Comparison of ENCODE assay signal across 8 cellular contexts in genomic region chr6:146700078-146700686, GRCh38.
DNase-seq lines count a peak whose midpoint lies in the region; ATAC-seq and TF ChIP-seq lines count a peak whose summit lies in the region.

No MANE protein-coding gene starts in this region.

- no peaks in the 10 kb centered on the region for H3K36me3 Mint-ChIP-seq in chondrocyte (ENCODE audit: low read depth)

- H3K27ac Mint-ChIP-seq in chondrocyte (ENCODE audit: unreplicated experiment) = no peak overlapping the region

- H3K79me2 ChIP-seq in SU-DHL-6 (ENCODE audit: insufficient read depth, low read length) = no peaks in the 10 kb centered on the region

- no peak overlapping the region for H3K4me3 ChIP-seq in AG10803 (ENCODE audit: low read length)
- H3K4me3 ChIP-seq in SU-DHL-6 (ENCODE audit: insufficient read depth, low read length, poor library complexity, severe bottlenecking) = no peak overlapping the region

- H3K27me3 ChIP-seq in SU-DHL-6 (ENCODE audit: low read length) = no peaks in the 10 kb centered on the region

- peaks cover 3% of the 10 kb centered on the region; the same call in 1 of the 2 replicates for H4K20me1 ChIP-seq in SU-DHL-6 (ENCODE audit: low read depth, low read length)

- no peak overlapping the region for H3K4me2 ChIP-seq in SU-DHL-6 (ENCODE audit: low read depth, low read length, poor library complexity, severe bottlenecking)

- H3K9me2 ChIP-seq in SU-DHL-6 (replicated peaks; ENCODE audit: insufficient read depth, low read length) = no peaks in the 10 kb centered on the region

- H3K9me3 ChIP-seq in SU-DHL-6 (ENCODE audit: insufficient read depth, low read length) = no peaks in the 10 kb centered on the region

- peak; percentile 62 for ATAC-seq in GM18499 (IDR thresholded peaks at IDR 0.05; ENCODE audit: insufficient read depth, unreplicated experiment)
- ATAC-seq in HG02885 (IDR thresholded peaks at IDR 0.05; ENCODE audit: poor library complexity, unreplicated experiment) = peak; percentile 89
- peak; percentile 96 for ATAC-seq in left lobe of liver
- no peak for ATAC-seq in stimulated activated naive CD8-positive, alpha-beta T cell treated with anti-CD3 and anti-CD28 coated beads, Interleukin-15, Interleukin-2, amounts not matched to agents 100 U/mL and 50 U/mL, for 24 hours

- H3K9ac ChIP-seq in SU-DHL-6 (ENCODE audit: low read length) = no peak overlapping the region

- peak; percentile 78 for TF ChIP-seq CTCF in AG10803 (conservative IDR thresholded peaks at IDR 0.05; ENCODE audit: low read length)
- peak; percentile 73 for TF ChIP-seq CTCF in SU-DHL-6 (IDR thresholded peaks at IDR 0.05; ENCODE audit: insufficient read depth, low read length, poor library complexity, severe bottlenecking)
- TF ChIP-seq CTCF in chondrocyte (IDR thresholded peaks at IDR 0.05) = peak; percentile 91

- H3F3A ChIP-seq in SU-DHL-6 (ENCODE audit: insufficient read depth) = no peaks in the 10 kb centered on the region

- no peaks in the 10 kb centered on the region for H3K36me3 ChIP-seq in SU-DHL-6 (ENCODE audit: low read length)

- H3K4me3 Mint-ChIP-seq in chondrocyte (ENCODE audit: unreplicated experiment) = no peak overlapping the region

- DNase-seq in AG10803 (ENCODE audit: low read depth) = peak; percentile 82
- DNase-seq in NCI-H146 treated with DMSO at 0.1 percent for 48 hours (lab: John Stamatoyannopoulos, UW; ENCODE audit: unreplicated experiment) = peak; percentile 76
- no peak for DNase-seq in chondrocyte (ENCODE audit: low spot score)
- DNase-seq in left lobe of liver (ENCODE audit: low spot score) = peak; percentile 73
- peak; percentile 24 for DNase-seq in stimulated activated naive CD8-positive, alpha-beta T cell treated with anti-CD3 and anti-CD28 coated beads, Interleukin-15, Interleukin-2, amounts not matched to agents 100 U/mL and 50 U/mL, for 24 hours

- peaks cover 8% of the 10 kb centered on the region for H3K9me3 Mint-ChIP-seq in chondrocyte (ENCODE audit: low read depth)

- H2AFZ ChIP-seq in SU-DHL-6 (ENCODE audit: low read depth, low read length, severe bottlenecking) = no peak overlapping the region

- peaks cover 24% of the 10 kb centered on the region for H3K27me3 Mint-ChIP-seq in chondrocyte (ENCODE audit: low read depth)

- no peaks in the 10 kb centered on the region for H3K4me1 Mint-ChIP-seq in chondrocyte (ENCODE audit: low read depth)

- no peak overlapping the region for H3K27ac ChIP-seq in SU-DHL-6 (ENCODE audit: low read depth, low read length)
